ENCODE assay signal across 26 cellular contexts in genomic region chr18:79248495-79249078, GRCh38.
A peak's percentile ranks its signal among the peaks of the same experiment; 100 is the strongest.
DNase-seq lines count a peak whose midpoint lies in the region; ATAC-seq and TF ChIP-seq lines count a peak whose summit lies in the region.
"Had no signal": no experiment of that assay in that cellular context is flagged by ENCODE, and none has a peak within 500 bp of the region (broad histone marks: within the 10 kb centered on the region; RNA-seq: fewer than 3 reads in every experiment).

No MANE protein-coding gene starts in this region.

- no peak overlapping the region for H2AFZ ChIP-seq in mesenchymal stem cell (ENCODE audit: low read depth, low read length)

- H3K9ac ChIP-seq in mesenchymal stem cell (ENCODE audit: low read length) = no peak overlapping the region

- H2AK5ac ChIP-seq in mesenchymal stem cell (ENCODE audit: low read length, severe bottlenecking) = no peak overlapping the region

- no peaks in the 10 kb centered on the region for H3K27me3 ChIP-seq in mesenchymal stem cell (ENCODE audit: control insufficient read depth in 1 of 2, insufficient read depth in 1 of 2, low read length in 2 of 2)
- H3K27me3 ChIP-seq: adrenal gland, esophagus muscularis mucosa, left lung, vagina had no signal

- H3K4me2 ChIP-seq in mesenchymal stem cell (ENCODE audit: low read length, poor library complexity, severe bottlenecking) = no peak overlapping the region

- WGBS in mesenchymal stem cell = 81% methylated on average over 8 of the region's 11 CpGs

- H2BK5ac ChIP-seq in mesenchymal stem cell (ENCODE audit: low read depth, low read length, poor library complexity, severe bottlenecking) = no peak overlapping the region

- no peak overlapping the region for H3K23ac ChIP-seq in mesenchymal stem cell (ENCODE audit: low read length in 2 of 2)

- H3K79me1 ChIP-seq in mesenchymal stem cell (replicated peaks; ENCODE audit: low read length, poor library complexity, severe bottlenecking) = peaks cover 14% of the 10 kb centered on the region

- H2BK15ac ChIP-seq in mesenchymal stem cell (ENCODE audit: low read depth, poor library complexity, severe bottlenecking) = no peak overlapping the region

- no peak overlapping the region for H4K91ac ChIP-seq in mesenchymal stem cell (ENCODE audit: low read length)

- no peak for ATAC-seq in GM19328 (IDR thresholded peaks at IDR 0.05; ENCODE audit: unreplicated experiment)
- ATAC-seq: activated CD8-positive, alpha-beta memory T cell treated with anti-CD3 and anti-CD28 coated beads, Interleukin-2, amount 10 ng/mL, durations not matched to agents 7 days and 5 days; left lung; natural killer cell treated with Interleukin-12 subunit alpha and Interleukin-12 subunit beta and Interleukin-15 and Interleukin-18, amount 100 ng/mL, for 72 hours; SK-N-SH treated with all-trans-retinoic acid at 6 μM for 48 hours had no signal

- no peak overlapping the region for H3K14ac ChIP-seq in mesenchymal stem cell (ENCODE audit: low read length in 2 of 2)

- TF ChIP-seq CTCF in choroid plexus epithelial cell (conservative IDR thresholded peaks at IDR 0.05; ENCODE audit: low read depth, low read length) = no peak

- H3K27ac ChIP-seq in mesenchymal stem cell (ENCODE audit: low read length, poor library complexity, severe bottlenecking) = no peak overlapping the region
- H3K27ac ChIP-seq: adrenal gland, esophagus muscularis mucosa, left lung, vagina, VCaP had no signal

- H3K4ac ChIP-seq in mesenchymal stem cell (ENCODE audit: low read depth in 1 of 2, low read length in 2 of 2) = no peak overlapping the region

- H3K36me3 ChIP-seq in mesenchymal stem cell (ENCODE audit: control insufficient read depth in 1 of 2, insufficient read depth in 2 of 2, low read depth in 1 of 2, low read length in 2 of 2) = peaks cover 0 to 5% of the 10 kb centered on the region in 2 experiments
- H3K36me3 ChIP-seq: adrenal gland, vagina had no signal

- no peak overlapping the region for H2BK120ac ChIP-seq in mesenchymal stem cell (ENCODE audit: low read depth, low read length)

- H4K8ac ChIP-seq in mesenchymal stem cell (ENCODE audit: low read length) = no peak overlapping the region

- no peak overlapping the region for H3K18ac ChIP-seq in mesenchymal stem cell (ENCODE audit: low read depth in 1 of 2, low read length in 2 of 2)

- no peaks in the 10 kb centered on the region for H3K9me3 ChIP-seq in mesenchymal stem cell (ENCODE audit: control insufficient read depth, low read length)
- H3K9me3 ChIP-seq: adrenal gland, esophagus muscularis mucosa, left lung, vagina had no signal

- H2BK12ac ChIP-seq in mesenchymal stem cell (ENCODE audit: low read length in 2 of 2) = no peak overlapping the region

- H3K4me1 ChIP-seq in mesenchymal stem cell (ENCODE audit: control insufficient read depth, insufficient read depth, low read depth, low read length) = peaks cover 10% of the 10 kb centered on the region

- DNase-seq in EH (ENCODE audit: low read depth) = peak; percentile 3
- DNase-seq in OCI-M1 (lab: John Stamatoyannopoulos, UW) = peak; percentile 71
- peak; percentile 5 for DNase-seq in choroid plexus epithelial cell (ENCODE audit: low read depth)
- DNase-seq in mesenchymal stem cell = peak; percentile 11
- DNase-seq in H4 (ENCODE audit: low spot score) = no peak
- DNase-seq in HUDEP-2 (lab: John Stamatoyannopoulos, UW; ENCODE audit: unreplicated experiment in 76 of 76) = no peak
- no peak for DNase-seq in NCI-H2029 treated with DMSO at 0.1 percent for 48 hours (lab: John Stamatoyannopoulos, UW)
- DNase-seq: activated CD4-positive, alpha-beta T cell treated with anti-CD3 and anti-CD28 coated beads for 48 hours; activated CD8-positive, alpha-beta memory T cell treated with anti-CD3 and anti-CD28 coated beads, Interleukin-2, amount 10 ng/mL, durations not matched to agents 7 days and 5 days; activated naive CD4-positive, alpha-beta T cell treated with Interleukin-2 at 50 U/mL for 16 hours; activated T-cell treated with anti-CD3 and anti-CD28 coated beads, Interleukin-2, amount 50 U/mL, for 48 hours; adrenal gland; cortex of kidney; GOT3; left lung; NCI-H1092 treated with DMSO at 0.1 percent for 48 hours; NCI-H2029; NCI-H226; small intestine; T-helper 2 cell had no signal

- H3K4me3 ChIP-seq in choroid plexus epithelial cell (ENCODE audit: low read depth, low read length) (no peak overlapping the region), mesenchymal stem cell (ENCODE audit: insufficient read depth in 1 of 2, low read depth in 1 of 2, low read length in 2 of 2) (no peak overlapping the region)
- H3K4me3 ChIP-seq: adrenal gland, esophagus muscularis mucosa, left lung, vagina had no signal

Comparison
In these comparisons a context has a peak if more than half of its experiments do, and no peak if none do; other contexts are left out.
1. DNase-seq: peak in EH (single experiment), OCI-M1 (single experiment), choroid plexus epithelial cell (single experiment) and mesenchymal stem cell (single experiment); none in H4 (single experiment), HUDEP-2 (0 of 76) and NCI-H2029 treated with DMSO at 0.1 percent for 48 hours (single experiment).